Comparison of ENCODE assay signal across 15 cellular contexts in the genomic region with DNA sequence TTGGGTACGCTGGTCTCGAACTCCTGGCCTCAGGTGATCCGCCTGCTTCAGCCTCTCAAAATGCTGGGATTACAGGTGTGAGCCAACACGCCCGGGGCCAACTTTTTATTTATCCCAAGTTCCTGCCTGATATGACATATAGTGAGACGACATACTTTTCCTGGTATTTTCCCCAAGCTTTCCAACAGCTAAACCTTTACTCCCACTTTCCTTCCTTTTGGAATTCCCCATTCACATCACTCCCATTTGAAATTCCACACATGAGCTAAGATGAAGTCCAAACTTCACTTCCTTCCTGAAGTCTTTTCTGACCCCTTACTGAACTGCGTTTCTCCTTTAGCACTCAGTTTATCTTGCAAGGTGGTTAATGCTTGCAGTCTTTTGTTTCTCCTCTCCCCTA.
DNase-seq lines count a peak whose midpoint lies in the region; ATAC-seq, FAIRE-seq and TF ChIP-seq lines count a peak whose summit lies in the region.
"Had no signal": no experiment of that assay in that cellular context is flagged by ENCODE, and none has a peak within 500 bp of the region (broad histone marks: within the 10 kb centered on the region; RNA-seq: fewer than 3 reads in every experiment).

No MANE protein-coding gene starts in this region.

- no peak overlapping the region for H2AK5ac ChIP-seq in H1 (ENCODE audit: low read depth, low read length)

- POLR2A ChIA-PET in H1 (lab: Charles Lee; ENCODE audit: partially characterized antibody) = no interaction called here

- no peak overlapping the region for H3K4me3 ChIP-seq in H1 (ENCODE audit: extremely low read depth in 1 of 4, insufficient read depth in 2 of 4, low read depth in 3 of 4, low read length in 4 of 4)
- H3K4me3 ChIP-seq: GM12878 had no signal

- no peak overlapping the region for H2BK5ac ChIP-seq in H1 (ENCODE audit: low read depth, low read length)

- no peak overlapping the region for H3K18ac ChIP-seq in H1 (ENCODE audit: extremely low read depth, low read length)

- ATAC-seq in stimulated activated memory B cell treated with anti-CD40 and anti-IgM and Interleukin-4, amounts not matched to agents 10 μg/mL and 1 μg/mL and 100 μg/mL, for 72 hours = no peak
- ATAC-seq in HG02759 (IDR thresholded peaks at IDR 0.05; ENCODE audit: unreplicated experiment) = no peak
- ATAC-seq: GM12878 had no signal

- no peak for TF ChIP-seq POLR2A in H1 (IDR thresholded peaks at IDR 0.05; ENCODE audit: control extremely low read depth in 1 of 2, low read depth in 2 of 2, low read length in 2 of 2)

- no peak for TF ChIP-seq CTCF in H1 (IDR thresholded peaks at IDR 0.05; ENCODE audit: control extremely low read depth in 1 of 3, insufficient read depth in 1 of 3, low read depth in 1 of 3, low read length in 3 of 3)
- no peak for TF ChIP-seq CTCF in Calu3 (IDR thresholded peaks at IDR 0.05; ENCODE audit: unreplicated experiment)

- no peak overlapping the region for H2BK12ac ChIP-seq in H1 (ENCODE audit: low read depth, low read length)

- no peak for FAIRE-seq in H1 (lab: Jason Lieb, UNC)
- FAIRE-seq: A204.1, GM12878, GM18507 had no signal

- 94% methylated on average over 7 of the region's 7 CpGs; no CpG with 5 or more reads in 1 of the 2 experiments for WGBS in H1 (ENCODE audit: extremely low coverage in 1 of 2, insufficient coverage in 1 of 2, insufficient read length in 1 of 2, insufficient replicate concordance in 2 of 2, low coverage in 1 of 2, low lambda C conversion rate in 2 of 2, missing lambda C conversion rate in 1 of 2), 2 experiments

- H3K9ac ChIP-seq in H1 (replicated peaks in 1 of 4; ENCODE audit: extremely low read depth in 1 of 4, low read depth in 3 of 4, low read length in 3 of 4) = no peak overlapping the region

- CTCF ChIA-PET in H1 (lab: Charles Lee; ENCODE audit: partially characterized antibody) (interaction anchor here (0.6 to 4.0 kb wide), 13 partner anchors 9 to 205 kb away, joined by 3 to 19 read pairs (median 5); no protein-coding TSS in a partner anchor), Calu3 (lab: Charles Lee) (interaction anchor here (1.4 kb wide), 1 partner anchor 8 kb away, joined by 3 read pairs; no protein-coding TSS in a partner anchor)

- no peak overlapping the region for H3K56ac ChIP-seq in H1 (replicated peaks; ENCODE audit: insufficient read length, low read depth, low read length)

- no peaks in the 10 kb centered on the region for H3K79me1 ChIP-seq in H1 (ENCODE audit: low read depth, low read length)

- no peaks in the 10 kb centered on the region for H3K9me3 ChIP-seq in H1 (ENCODE audit: insufficient read depth in 2 of 2, low read depth in 1 of 2, low read length in 1 of 2)

- H3K27me3 Mint-ChIP-seq in stimulated activated memory B cell treated with anti-CD40 and anti-IgM and Interleukin-4, amounts not matched to agents 10 μg/mL and 1 μg/mL and 100 μg/mL, for 72 hours = no peaks in the 10 kb centered on the region
- H3K27me3 Mint-ChIP-seq in Calu3 (ENCODE audit: unreplicated experiment) = peaks cover 35% of the 10 kb centered on the region
- H3K27me3 Mint-ChIP-seq: B cell; CD4-positive, alpha-beta T cell had no signal

- no peak overlapping the region for H3K4me3 Mint-ChIP-seq in stimulated activated memory B cell treated with anti-CD40 and anti-IgM and Interleukin-4, amounts not matched to agents 10 μg/mL and 1 μg/mL and 100 μg/mL, for 72 hours
- H3K4me3 Mint-ChIP-seq in Calu3 (ENCODE audit: low read depth, unreplicated experiment) = no peak overlapping the region
- H3K4me3 Mint-ChIP-seq: B cell; CD4-positive, alpha-beta T cell had no signal

- no peaks in the 10 kb centered on the region for H3K4me1 Mint-ChIP-seq in stimulated activated memory B cell treated with anti-CD40 and anti-IgM and Interleukin-4, amounts not matched to agents 10 μg/mL and 1 μg/mL and 100 μg/mL, for 72 hours
- no peaks in the 10 kb centered on the region for H3K4me1 Mint-ChIP-seq in Calu3 (ENCODE audit: low read depth, unreplicated experiment)

- no peaks in the 10 kb centered on the region for H3K4me1 ChIP-seq in H1 (replicated peaks in 1 of 4; ENCODE audit: control insufficient read depth in 3 of 4, insufficient read depth in 4 of 4, low read length in 3 of 4)

- no peak overlapping the region for H4K91ac ChIP-seq in H1 (replicated peaks; ENCODE audit: insufficient read length, low read length)

- H4K5ac ChIP-seq in H1 (ENCODE audit: insufficient read length, low read depth, low read length) = no peak overlapping the region

- TF ChIP-seq RAD21 in H1 (IDR thresholded peaks at IDR 0.05 in 1 of 2, conservative IDR thresholded peaks at IDR 0.05 in 1 of 2; ENCODE audit: low read depth in 2 of 2, low read length in 2 of 2) = no peak

- DNase-seq in NCI-H226 (peak; percentile 68), H1 (ENCODE audit: low read depth in 1 of 2, low spot score in 2 of 2) (no peak), lung microvascular endothelial cell (ENCODE audit: low read depth in 2 of 2) (peak; percentile 67 to 76), Calu3 (no peak), NCI-H1694 treated with DMSO at 0.1 percent for 48 hours (lab: John Stamatoyannopoulos, UW) (no peak)
- DNase-seq: C1 segment of cervical spinal cord; CD4-positive, alpha-beta T cell; DMS79; H7 had no signal

- no peak overlapping the region for H2BK20ac ChIP-seq in H1 (ENCODE audit: low read length)

- H3K36me3 Mint-ChIP-seq in stimulated activated memory B cell treated with anti-CD40 and anti-IgM and Interleukin-4, amounts not matched to agents 10 μg/mL and 1 μg/mL and 100 μg/mL, for 72 hours = peaks cover 23% of the 10 kb centered on the region
- H3K36me3 Mint-ChIP-seq in Calu3 (ENCODE audit: insufficient read depth, unreplicated experiment) = no peaks in the 10 kb centered on the region

- H3K27ac ChIP-seq in H1 (ENCODE audit: low read depth, low read length) = no peak overlapping the region

- peak overlapping the region; percentile 33; the same call in 1 of the 2 replicates for H2AFZ ChIP-seq in H1 (ENCODE audit: low read length)

- H3K9me3 Mint-ChIP-seq in stimulated activated memory B cell treated with anti-CD40 and anti-IgM and Interleukin-4, amounts not matched to agents 10 μg/mL and 1 μg/mL and 100 μg/mL, for 72 hours = no peaks in the 10 kb centered on the region
- H3K9me3 Mint-ChIP-seq in Calu3 (ENCODE audit: low read depth, unreplicated experiment) = no peaks in the 10 kb centered on the region
- H3K9me3 Mint-ChIP-seq: CD4-positive, alpha-beta T cell had no signal

- peak overlapping the region; percentile 7 for H3K27ac Mint-ChIP-seq in stimulated activated memory B cell treated with anti-CD40 and anti-IgM and Interleukin-4, amounts not matched to agents 10 μg/mL and 1 μg/mL and 100 μg/mL, for 72 hours
- H3K27ac Mint-ChIP-seq in Calu3 (ENCODE audit: unreplicated experiment) = no peak overlapping the region
- H3K27ac Mint-ChIP-seq: B cell; CD4-positive, alpha-beta T cell had no signal

- no peak overlapping the region for H3K23ac ChIP-seq in H1 (ENCODE audit: insufficient read length)

- H2BK120ac ChIP-seq in H1 (replicated peaks; ENCODE audit: low read depth, low read length) = no peak overlapping the region

- H3K36me3 ChIP-seq in H1 (ENCODE audit: control insufficient read depth in 2 of 4, insufficient read depth in 4 of 4, low read length in 3 of 4) = no peaks in the 10 kb centered on the region

- H3K4ac ChIP-seq in H1 (replicated peaks; ENCODE audit: insufficient read length, low read depth, low read length) = no peak overlapping the region

- intact Hi-C loops in Calu3 (cut with micrococcal nuclease; ENCODE audit: unreplicated experiment) = no loop called here

- H3K79me2 ChIP-seq in H1 (ENCODE audit: control insufficient read depth in 1 of 2, insufficient read depth in 2 of 2, low read length in 2 of 2) = no peaks in the 10 kb centered on the region

- H3K4me2 ChIP-seq in H1 (ENCODE audit: insufficient read depth in 1 of 2, low read depth in 2 of 2, low read length in 2 of 2) = no peak overlapping the region

- no TSS peak for BruUV-seq in Calu3 (replicated peaks; lab: Mats Ljungman, UMichigan)

- H3K14ac ChIP-seq in H1 (ENCODE audit: insufficient read length) = no peak overlapping the region

- H3K27me3 ChIP-seq in H1 (replicated peaks in 1 of 4; ENCODE audit: control insufficient read depth in 3 of 4, extremely low read depth in 1 of 4, insufficient read depth in 3 of 4, low read length in 3 of 4) = no peaks in the 10 kb centered on the region

- H3K23me2 ChIP-seq in H1 (ENCODE audit: low read depth, low read length) = no peaks in the 10 kb centered on the region

- no peaks in the 10 kb centered on the region for H4K20me1 ChIP-seq in H1 (replicated peaks in 1 of 2; ENCODE audit: control insufficient read depth in 1 of 2, insufficient read depth in 2 of 2, low read length in 2 of 2)

- H2BK15ac ChIP-seq in H1 (ENCODE audit: low read length) = no peak overlapping the region

- H4K8ac ChIP-seq in H1 (ENCODE audit: extremely low read depth, insufficient read depth, low read length) = no peak overlapping the region; the same call in 1 of the 2 replicates

- TF ChIP-seq EP300 in H1 (IDR thresholded peaks at IDR 0.05; ENCODE audit: borderline replicate concordance in 1 of 2, low read depth in 2 of 2, low read length in 2 of 2) = no peak

TF ChIP-seq in H1, 55 proteins besides CTCF, POLR2A, EP300 and RAD21:
- no peak for TF ChIP-seq GABPA (IDR thresholded peaks at IDR 0.05; ENCODE audit: borderline replicate concordance, insufficient read depth, low read length)
- TF ChIP-seq, protein P1, sequence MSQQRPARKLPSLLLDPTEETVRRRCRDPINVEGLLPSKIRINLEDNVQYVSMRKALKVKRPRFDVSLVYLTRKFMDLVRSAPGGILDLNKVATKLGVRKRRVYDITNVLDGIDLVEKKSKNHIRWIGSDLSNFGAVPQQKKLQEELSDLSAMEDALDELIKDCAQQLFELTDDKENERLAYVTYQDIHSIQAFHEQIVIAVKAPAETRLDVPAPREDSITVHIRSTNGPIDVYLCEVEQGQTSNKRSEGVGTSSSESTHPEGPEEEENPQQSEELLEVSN (IDR thresholded peaks at IDR 0.05) = no peak
- TF ChIP-seq RXRA (IDR thresholded peaks at IDR 0.05; ENCODE audit: insufficient read depth, low read depth, low read length) = no peak
- no peak for TF ChIP-seq JUN (IDR thresholded peaks at IDR 0.05; ENCODE audit: low read depth, low read length)
- no peak for TF ChIP-seq NRF1 (IDR thresholded peaks at IDR 0.05; ENCODE audit: low read depth, low read length)
- TF ChIP-seq HDAC6 (IDR thresholded peaks at IDR 0.05; ENCODE audit: low read depth, low read length) = no peak

Comparison
In these comparisons a context has a peak if more than half of its experiments do, and no peak if none do; other contexts are left out.
1. DNase-seq: peak in NCI-H226 (single experiment) and lung microvascular endothelial cell (2 of 2); none in H1 (0 of 2), Calu3 (single experiment) and NCI-H1694 treated with DMSO at 0.1 percent for 48 hours (single experiment).